Comparison of ENCODE assay signal across 19 cellular contexts in the genomic region with DNA sequence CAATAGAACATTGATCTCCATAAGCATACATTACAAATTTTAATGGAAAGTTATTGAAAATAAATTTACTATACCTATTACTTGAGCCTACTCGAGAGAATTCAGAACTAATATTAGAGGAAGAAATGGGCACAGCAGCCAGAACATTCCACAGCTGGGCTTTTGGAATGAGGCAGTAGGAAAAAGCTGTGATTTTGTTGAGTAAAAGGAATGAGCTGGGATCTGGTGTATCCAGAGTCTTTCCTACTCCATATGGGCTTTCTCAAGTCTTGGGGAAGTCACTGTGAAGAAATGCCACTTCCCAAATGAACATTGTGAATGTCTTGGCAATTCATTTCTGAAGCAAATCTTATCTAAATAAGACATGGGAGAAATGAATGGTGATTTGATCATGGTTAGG.
DNase-seq lines count a peak whose midpoint lies in the region; ATAC-seq and TF ChIP-seq lines count a peak whose summit lies in the region.
"Had no signal": no experiment of that assay in that cellular context is flagged by ENCODE, and none has a peak within 500 bp of the region (broad histone marks: within the 10 kb centered on the region; RNA-seq: fewer than 3 reads in every experiment).

No MANE protein-coding gene starts in this region.

- no peaks in the 10 kb centered on the region for H3K79me1 ChIP-seq in mesendoderm (ENCODE audit: low read length)

- no peak for DNase-seq in Right ventricle myocardium inferior (ENCODE audit: missing footprints)
- no peak for DNase-seq in right atrium auricular region (ENCODE audit: low spot score)
- DNase-seq in heart left ventricle = peak in 1 of 5 donors; percentile 37
- no peak for DNase-seq in left ventricle myocardium superior
- no peak for DNase-seq in activated CD8-positive, alpha-beta memory T cell treated with anti-CD3 and anti-CD28 coated beads, Interleukin-2, amount 50 U/mL, for 48 hours
- DNase-seq in mesendoderm = no peak
- DNase-seq in HFFc6 = no peak
- DNase-seq: Caco-2; CD4-positive, CD25-positive, alpha-beta regulatory T cell; CD8-positive, alpha-beta T cell; DMS153; DND-41; GM23248; H7; HCEC 1CT had no signal

- no peaks in the 10 kb centered on the region for H3K36me3 Mint-ChIP-seq in HFFc6 (ENCODE audit: low read depth)
- H3K36me3 Mint-ChIP-seq: CD4-positive, CD25-positive, alpha-beta regulatory T cell; CD8-positive, alpha-beta T cell had no signal

- H3K9me3 ChIP-seq in right atrium auricular region = no peaks in the 10 kb centered on the region
- H3K9me3 ChIP-seq in heart left ventricle = no peaks in the 10 kb centered on the region
- H3K9me3 ChIP-seq: BLaER1, Caco-2 had no signal

- H2BK120ac ChIP-seq in mesendoderm (ENCODE audit: low read depth, low read length) = no peak overlapping the region

- intact Hi-C loops in Right ventricle myocardium inferior (cut with DNase I) = no loop called here
- intact Hi-C loops in heart left ventricle (cut with DNase I) = no loop called here
- intact Hi-C loops in left ventricle myocardium superior (cut with micrococcal nuclease) = no loop called here

- TF ChIP-seq CTCF in right atrium auricular region (IDR thresholded peaks at IDR 0.05) (no peak), heart left ventricle (IDR thresholded peaks at IDR 0.05) (no peak), HFFc6 (IDR thresholded peaks at IDR 0.05) (no peak)

- peaks cover 25% of the 10 kb centered on the region for H3K27me3 Mint-ChIP-seq in HFFc6 (ENCODE audit: insufficient read depth)
- H3K27me3 Mint-ChIP-seq: CD4-positive, CD25-positive, alpha-beta regulatory T cell had no signal

- no peak overlapping the region for H4K5ac ChIP-seq in mesendoderm (ENCODE audit: low read length)

- H3K4me3 ChIP-seq in right atrium auricular region = no peak overlapping the region
- no peak overlapping the region for H3K4me3 ChIP-seq in heart left ventricle
- no peak overlapping the region for H3K4me3 ChIP-seq in mesendoderm (ENCODE audit: low read length)
- H3K4me3 ChIP-seq: BLaER1, GM23248 had no signal

- no peak overlapping the region for H2AK5ac ChIP-seq in mesendoderm (ENCODE audit: low read length)

- H3K4me2 ChIP-seq in mesendoderm (ENCODE audit: low read length) = no peak overlapping the region
- H3K4me2 ChIP-seq: BLaER1 had no signal

- no peaks in the 10 kb centered on the region for H3K27me3 ChIP-seq in right atrium auricular region
- no peaks in the 10 kb centered on the region for H3K27me3 ChIP-seq in heart left ventricle
- no peaks in the 10 kb centered on the region for H3K27me3 ChIP-seq in mesendoderm (ENCODE audit: insufficient read depth, low read length, poor library complexity)
- H3K27me3 ChIP-seq: BLaER1 had no signal

- H3K36me3 ChIP-seq in right atrium auricular region (no peaks in the 10 kb centered on the region), heart left ventricle (no peaks in the 10 kb centered on the region), mesendoderm (ENCODE audit: control insufficient read depth, insufficient read depth, low read length) (no peaks in the 10 kb centered on the region)
- H3K36me3 ChIP-seq: BLaER1 had no signal

- WGBS in heart left ventricle, 4 donors = 45 to 81% (median 60%) methylated on average over 1 of the region's 1 CpG
- WGBS in mesendoderm (ENCODE audit: extremely low coverage, insufficient coverage, low lambda C conversion rate) = no CpG with 5 or more reads among the region's 1 CpG

- peaks cover 0 to 30% of the 10 kb centered on the region in 2 donors for H3K4me1 ChIP-seq in right atrium auricular region
- H3K4me1 ChIP-seq in heart left ventricle = peaks cover 0 to 31% (median 20%) of the 10 kb centered on the region in 12 donors
- no peaks in the 10 kb centered on the region for H3K4me1 ChIP-seq in mesendoderm (ENCODE audit: control insufficient read depth, low read depth, low read length)
- H3K4me1 ChIP-seq: BLaER1, Caco-2 had no signal

- H2BK5ac ChIP-seq in mesendoderm (ENCODE audit: low read length) = no peak overlapping the region

- H3K18ac ChIP-seq in mesendoderm (ENCODE audit: low read length) = no peak overlapping the region

- no peaks in the 10 kb centered on the region for H3K79me2 ChIP-seq in mesendoderm (ENCODE audit: control insufficient read depth, insufficient read depth, low read length)

- H3K23ac ChIP-seq in mesendoderm (ENCODE audit: low read length) = no peak overlapping the region

- no peak for TF ChIP-seq POLR2A in heart left ventricle (IDR thresholded peaks at IDR 0.05)

- ATAC-seq in Right ventricle myocardium inferior = peak; percentile 55
- peak in 3 of 4 donors; percentile 30 to 45 (median 34) for ATAC-seq in heart left ventricle
- peak; percentile 53 for ATAC-seq in left ventricle myocardium superior
- ATAC-seq: CD8-positive, alpha-beta T cell had no signal

- no peak overlapping the region for H3K4ac ChIP-seq in mesendoderm (ENCODE audit: low read depth, low read length)

- H3K9me3 Mint-ChIP-seq in HFFc6 = no peaks in the 10 kb centered on the region
- H3K9me3 Mint-ChIP-seq: CD8-positive, alpha-beta T cell had no signal

- peaks cover 32% of the 10 kb centered on the region for H3K4me1 Mint-ChIP-seq in HFFc6 (ENCODE audit: low read depth)

- H3K27ac Mint-ChIP-seq in HFFc6 = no peak overlapping the region
- H3K27ac Mint-ChIP-seq: B cell; CD8-positive, alpha-beta T cell had no signal

- no peak overlapping the region for H2BK15ac ChIP-seq in mesendoderm (replicated peaks; ENCODE audit: low read depth)

- no peak overlapping the region for H3K9ac ChIP-seq in mesendoderm (ENCODE audit: low read length)
- H3K9ac ChIP-seq: BLaER1, GM23248 had no signal

- H3K4me3 Mint-ChIP-seq in HFFc6 = no peak overlapping the region
- H3K4me3 Mint-ChIP-seq: B cell; CD4-positive, CD25-positive, alpha-beta regulatory T cell; CD8-positive, alpha-beta T cell had no signal

- no peak overlapping the region for H3K56ac ChIP-seq in mesendoderm (ENCODE audit: low read length)

- H4K8ac ChIP-seq in mesendoderm (ENCODE audit: low read depth, low read length) = no peak overlapping the region

- H3K27ac ChIP-seq in right atrium auricular region = peak overlapping the region in 1 of 2 donors; percentile 46
- H3K27ac ChIP-seq in heart left ventricle = peak overlapping the region in 7 of 12 donors; percentile 7 to 57 (median 26)
- no peak overlapping the region for H3K27ac ChIP-seq in mesendoderm (ENCODE audit: low read depth, low read length)
- H3K27ac ChIP-seq: 22Rv1, BLaER1, C4-2B, GM23248 had no signal
